ENCODE assay signal across 9 cellular contexts in the genomic region with DNA sequence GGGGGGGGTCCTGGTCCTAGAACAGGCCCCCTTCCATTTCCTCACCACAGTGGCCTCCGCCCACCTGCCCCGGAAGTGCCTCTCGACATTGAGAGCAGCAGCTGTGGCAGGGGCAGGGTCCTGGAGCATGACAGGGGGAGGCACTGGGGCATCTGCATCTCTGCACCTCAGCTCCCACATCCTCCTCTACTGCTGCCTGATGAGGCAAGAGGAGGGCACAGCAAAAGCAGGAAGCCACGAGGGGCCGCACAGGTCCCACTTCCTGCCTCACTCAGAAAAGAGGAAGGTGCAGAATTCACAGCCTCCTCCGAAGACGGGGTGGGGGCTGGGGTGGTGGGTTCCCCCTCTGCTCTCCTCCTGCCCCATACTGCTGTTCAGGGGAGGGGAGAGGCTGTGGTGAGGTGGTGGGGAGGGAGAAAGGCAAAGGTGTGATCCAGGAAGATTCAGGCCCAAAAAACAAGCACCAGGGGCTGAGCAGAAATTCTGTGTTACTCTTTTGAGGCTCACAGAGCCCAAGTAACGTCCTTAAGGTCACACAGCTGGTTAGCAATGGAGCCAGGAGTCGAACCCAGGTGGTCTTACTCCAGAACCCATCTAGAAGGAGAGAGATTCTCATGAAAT. TPM values are rescaled to one million over a fixed set of nuclear protein-coding genes. Genes with fewer than 3 reads are reported as not detected.
A peak's percentile ranks its signal among the peaks of the same experiment; 100 is the strongest.
DNase-seq lines count a peak whose midpoint lies in the region; ATAC-seq and TF ChIP-seq lines count a peak whose summit lies in the region.
"Had no signal": no experiment of that assay in that cellular context is flagged by ENCODE, and none has a peak within 500 bp of the region (broad histone marks: within the 10 kb centered on the region; RNA-seq: fewer than 3 reads in every experiment).

No MANE protein-coding gene starts in this region.

- no peak for TF ChIP-seq CTCF in SU-DHL-6 (IDR thresholded peaks at IDR 0.05; ENCODE audit: insufficient read depth, low read length, poor library complexity, severe bottlenecking)
- no peak for TF ChIP-seq CTCF in testis (IDR thresholded peaks at IDR 0.05)

- peak overlapping the region; percentile 58 for H3K4me2 ChIP-seq in SU-DHL-6 (ENCODE audit: low read depth, low read length, poor library complexity, severe bottlenecking)

- H3K27me3 Mint-ChIP-seq in activated naive CD4-positive, alpha-beta T cell treated with anti-CD3 and anti-CD28 coated beads, Interleukin-2, amount 50 U/mL, for 24 hours = no peaks in the 10 kb centered on the region

- H3K9me3 ChIP-seq in SU-DHL-6 (ENCODE audit: insufficient read depth, low read length) (no peaks in the 10 kb centered on the region), muscle layer of duodenum (ENCODE audit: control insufficient read depth in 1 of 2, low read length in 2 of 2) (no peaks in the 10 kb centered on the region), testis (no peaks in the 10 kb centered on the region)

- WGBS in testis, 2 donors = 49 to 66% methylated on average over 6 to 8 of the region's 9 CpGs

- no peaks in the 10 kb centered on the region for H4K20me1 ChIP-seq in SU-DHL-6 (ENCODE audit: low read depth, low read length)

- no peaks in the 10 kb centered on the region for H3K9me3 Mint-ChIP-seq in activated naive CD4-positive, alpha-beta T cell treated with anti-CD3 and anti-CD28 coated beads, Interleukin-2, amount 50 U/mL, for 24 hours

- ATAC-seq in HG03097 (IDR thresholded peaks at IDR 0.05; ENCODE audit: low FRiP score, unreplicated experiment) = peak; percentile 92

- peak overlapping the region; percentile 58 for H3K9ac ChIP-seq in SU-DHL-6 (ENCODE audit: low read length)

- H3K9me2 ChIP-seq in SU-DHL-6 (replicated peaks; ENCODE audit: insufficient read depth, low read length) = no peaks in the 10 kb centered on the region

- H3K27me3 ChIP-seq in SU-DHL-6 (ENCODE audit: low read length) (no peaks in the 10 kb centered on the region), muscle layer of duodenum (ENCODE audit: low read depth, low read length) (no peaks in the 10 kb centered on the region), testis (no peaks in the 10 kb centered on the region)

- H3K36me3 ChIP-seq in SU-DHL-6 (ENCODE audit: low read length) (no peaks in the 10 kb centered on the region), muscle layer of duodenum (ENCODE audit: control insufficient read depth in 1 of 2, insufficient read depth in 2 of 2, low read length in 2 of 2) (peaks cover 19 to 40% of the 10 kb centered on the region in 2 donors), testis (ENCODE audit: low read depth, missing control alignments) (no peaks in the 10 kb centered on the region)

- H3K4me3 ChIP-seq in SU-DHL-6 (ENCODE audit: insufficient read depth, low read length, poor library complexity, severe bottlenecking) = peak overlapping the region; percentile 2
- peak overlapping the region in 1 of 2 donors; percentile 11 for H3K4me3 ChIP-seq in muscle layer of duodenum (ENCODE audit: low read depth in 1 of 2, low read length in 2 of 2)
- H3K4me3 ChIP-seq in testis = no peak overlapping the region

- H3K4me1 Mint-ChIP-seq in activated naive CD4-positive, alpha-beta T cell treated with anti-CD3 and anti-CD28 coated beads, Interleukin-2, amount 50 U/mL, for 24 hours = peaks cover 83% of the 10 kb centered on the region

- peaks cover 22% of the 10 kb centered on the region for H3K36me3 Mint-ChIP-seq in activated naive CD4-positive, alpha-beta T cell treated with anti-CD3 and anti-CD28 coated beads, Interleukin-2, amount 50 U/mL, for 24 hours

- intact Hi-C loops in testis (cut with DNase I; ENCODE audit: low total_unique reads) = no loop called here

- H3K4me3 Mint-ChIP-seq in activated naive CD4-positive, alpha-beta T cell treated with anti-CD3 and anti-CD28 coated beads, Interleukin-2, amount 50 U/mL, for 24 hours = peak overlapping the region; percentile 59

- H3K27ac ChIP-seq in SU-DHL-6 (ENCODE audit: low read depth, low read length) (peak overlapping the region; percentile 92), muscle layer of duodenum (ENCODE audit: low read length) (peak overlapping the region; percentile 39), testis (no peak overlapping the region)

- peaks cover 43% of the 10 kb centered on the region for H3F3A ChIP-seq in SU-DHL-6 (ENCODE audit: insufficient read depth)

- H3K4me1 ChIP-seq in muscle layer of duodenum (ENCODE audit: control insufficient read depth in 1 of 2, insufficient read depth in 2 of 2, low read length in 2 of 2) (peaks cover 3 to 22% of the 10 kb centered on the region in 2 donors), testis (peaks cover 2% of the 10 kb centered on the region)

- in situ Hi-C loops in GM18951 (cut with MboI; ENCODE audit: low sequenced_read_pairs, unreplicated experiment) = no loop called here

- no peak overlapping the region for H2AFZ ChIP-seq in SU-DHL-6 (ENCODE audit: low read depth, low read length, severe bottlenecking)

- H3K79me2 ChIP-seq in SU-DHL-6 (ENCODE audit: insufficient read depth, low read length) = peaks cover 11% of the 10 kb centered on the region; the same call in 1 of the 2 replicates

- peak overlapping the region; percentile 94 for H3K27ac Mint-ChIP-seq in activated naive CD4-positive, alpha-beta T cell treated with anti-CD3 and anti-CD28 coated beads, Interleukin-2, amount 50 U/mL, for 24 hours

- peak; percentile 60 for TF ChIP-seq POLR2A in GM18951 (IDR thresholded peaks at IDR 0.05; ENCODE audit: extremely low read depth, insufficient read depth, insufficient read length)
- TF ChIP-seq POLR2A in testis (IDR thresholded peaks at IDR 0.05) = no peak

- DNase-seq in testis (peak; percentile 42), SHP77 (lab: John Stamatoyannopoulos, UW) (no peak), SK-N-DZ (ENCODE audit: low spot score) (no peak)

RNA-seq across cellular contexts. Expression of gene AKNA, which starts 14.7 kb away (rescaled TPM):
- 10 to 100 TPM; 21.2 to 31.5 TPM for total RNA-seq in testis
- polyA plus RNA-seq in testis (ENCODE audit: insufficient read depth, low read depth, low replicate concordance) = 20.6 TPM
- polyA plus RNA-seq in SK-N-DZ (2014; cell fraction: cytosol; rRNA removed) = 3.1 and 3.2 TPM in 2 replicates
- polyA plus RNA-seq in SK-N-DZ (2014; cell fraction: nucleus; rRNA removed) = 1.9 and 7.9 TPM in 2 replicates

RNA-seq across cellular contexts. Expression of gene ORM2, which starts 43.4 kb away (rescaled TPM):
- total RNA-seq in testis = under 1 TPM in 1 of 2 donors, not detected in 1; 0.56 TPM
- 2.3 TPM for polyA plus RNA-seq in testis (ENCODE audit: insufficient read depth, low read depth, low replicate concordance)
- not detected in 2 replicates for polyA plus RNA-seq in SK-N-DZ (2014; cell fraction: cytosol; rRNA removed)
- not detected in 2 replicates for polyA plus RNA-seq in SK-N-DZ (2014; cell fraction: nucleus; rRNA removed)
- total RNA-seq: T-helper 2 cell treated with Interferon-gamma antibody and Interleukin-4, amounts not matched to agents 100 ng/mL and 5 ng/mL, for 36 hours had no signal

RNA-seq across cellular contexts. Expression of gene ORM1, which starts 50.2 kb away (rescaled TPM):
- total RNA-seq in testis = not detected
- 1.6 TPM for polyA plus RNA-seq in testis (ENCODE audit: insufficient read depth, low read depth, low replicate concordance)
- polyA plus RNA-seq in SK-N-DZ (2014; cell fraction: cytosol; rRNA removed) = not detected in 2 replicates
- polyA plus RNA-seq in SK-N-DZ (2014; cell fraction: nucleus; rRNA removed) = not detected in 2 replicates
- total RNA-seq: T-helper 2 cell treated with Interferon-gamma antibody and Interleukin-4, amounts not matched to agents 100 ng/mL and 5 ng/mL, for 36 hours had no signal

Comparison
In these comparisons a context has a peak if more than half of its experiments do, and no peak if none do; other contexts are left out.
1. H3K27ac ChIP-seq: peak in SU-DHL-6 (single experiment) and muscle layer of duodenum (single experiment); none in testis (0 of 2).